In genomic region chr5:113110117-113110516, GRCh38 we compare ENCODE assay signal across 27 cellular contexts.
"Had no signal": no experiment of that assay in that cellular context is flagged by ENCODE, and none has a peak within 500 bp of the region (broad histone marks: within the 10 kb centered on the region; RNA-seq: fewer than 3 reads in every experiment).

No MANE protein-coding gene starts in this region.

- H3K36me3 ChIP-seq: colonic mucosa, esophagus muscularis mucosa, lower lobe of right lung, neutrophil, thyroid gland, vagina had no signal

- FAIRE-seq: islet of Langerhans, small intestine had no signal

- H3K4me3 ChIP-seq: colonic mucosa, esophagus muscularis mucosa, heart right ventricle, left ventricle myocardium inferior, lower lobe of right lung, psoas muscle, stomach, thyroid gland, vagina had no signal

- DNase-seq: colonic mucosa; effector CD8-positive, alpha-beta T cell; endodermal cell; foreskin melanocyte; glutamatergic neuron; heart right ventricle; hippocampal formation; kidney glomerular epithelial cell; left colon; left ventricle myocardium inferior; lower lobe of right lung; natural killer cell; psoas muscle; right cardiac atrium; small intestine; stimulated activated CD4-positive, alpha-beta T cell treated with anti-CD3 and anti-CD28 coated beads, Interleukin-2, amount 100 ng/mL, for 24 hours; stimulated activated CD4-positive, alpha-beta T cell treated with anti-CD3 and anti-CD28 coated beads, Interleukin-4, amount 100 ng/mL, for 24 hours; stimulated activated naive CD4-positive, alpha-beta T cell treated with Interleukin-2 at 50 U/mL for 16 hours; stomach; thyroid gland; trophoblast cell had no signal

- H3K4me1 ChIP-seq: colonic mucosa, esophagus muscularis mucosa, lower lobe of right lung, psoas muscle, stomach, thyroid gland, vagina had no signal

- ATAC-seq: heart right ventricle; left colon; lower lobe of right lung; natural killer cell; psoas muscle; right cardiac atrium; stimulated activated effector memory CD8-positive, alpha-beta T cell treated with anti-CD3 and anti-CD28 coated beads, Interleukin-12 subunit alpha, Interleukin-12 subunit beta, amount 100 ng/mL, for 72 hours had no signal

- H3K27me3 ChIP-seq: colonic mucosa, esophagus muscularis mucosa, heart right ventricle, stomach, thyroid gland, vagina had no signal

- H3K27ac ChIP-seq: colonic mucosa, epithelial cell of prostate, esophagus muscularis mucosa, heart right ventricle, left ventricle myocardium inferior, lower lobe of right lung, neutrophil, psoas muscle, stomach, thyroid gland, vagina had no signal

- H3K9me3 ChIP-seq: colonic mucosa, lower lobe of right lung, neutrophil, psoas muscle, thyroid gland, vagina had no signal
